Comparison of ENCODE assay signal across 1 cellular context in the genomic region with DNA sequence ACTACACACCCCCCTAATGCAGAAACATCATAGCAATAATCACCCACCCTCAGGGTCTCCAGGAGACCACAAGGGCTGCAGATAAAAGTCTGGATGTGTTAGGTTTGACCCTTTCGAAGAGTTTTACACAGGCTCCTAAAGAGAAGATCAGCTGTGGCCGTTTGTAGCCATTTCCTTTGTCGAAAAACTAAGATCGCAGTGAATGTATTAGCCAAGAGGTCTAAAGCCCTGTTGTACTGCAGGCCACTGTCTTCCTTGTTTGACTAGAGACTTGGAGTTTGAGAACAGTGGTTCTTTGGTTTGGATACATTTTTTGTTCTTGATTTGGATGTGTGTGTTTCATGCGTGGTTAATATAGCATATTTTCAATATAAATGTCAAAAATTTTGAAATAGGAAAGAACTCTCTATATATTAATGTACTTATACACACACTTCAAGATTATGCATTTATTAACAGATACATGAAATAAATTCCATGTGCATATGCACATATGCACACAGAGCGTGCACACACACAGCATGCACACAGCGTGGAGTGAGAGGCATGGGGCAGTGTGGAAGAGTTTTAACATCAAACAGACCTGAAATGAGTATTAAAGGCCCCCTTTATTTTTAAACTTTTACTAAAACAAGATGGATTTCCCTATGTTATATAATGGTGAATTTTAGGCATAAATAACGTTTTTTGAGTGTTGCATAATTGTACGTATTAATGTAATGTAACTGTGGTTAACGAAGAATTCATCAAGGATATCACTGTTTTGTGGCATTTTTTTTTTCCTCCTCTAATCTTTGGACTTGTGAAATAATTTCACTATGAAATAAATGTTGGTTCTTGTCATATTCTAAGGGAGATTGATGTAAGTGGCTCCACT.
TF ChIP-seq lines count a peak whose summit lies in the region.

No MANE protein-coding gene starts in this region.

TF ChIP-seq in K562, 482 proteins besides CTCF, POLR2A, EP300 and RAD21 (continued from another document):
- TF ChIP-seq ETV1 (tag; conservative IDR thresholded peaks at IDR 0.05; ENCODE audit: low read depth): 0 out of 2 replicates have a peak, but pooled peaks have one; percentile 21
- no peak for TF ChIP-seq ARHGAP35 (IDR thresholded peaks at IDR 0.05; ENCODE audit: partially characterized antibody)
- 0 out of 2 replicates have a peak, but pooled peaks have one; percentile 5 for TF ChIP-seq ADNP (tag; IDR thresholded peaks at IDR 0.05)
- TF ChIP-seq KDM1A (IDR thresholded peaks at IDR 0.05): peak in 1 of 2 experiments; percentile 100; a peak in 2 of 4 replicates
- peak; percentile 66; the same call in 1 of the 2 replicates for TF ChIP-seq MXI1 (IDR thresholded peaks at IDR 0.05; ENCODE audit: low read depth, low read length)
- TF ChIP-seq TBL1XR1 (IDR thresholded peaks at IDR 0.05; ENCODE audit: low read length in 2 of 2): peak in 1 of 2 experiments; percentile 89; a peak in 2 of 4 replicates
- TF ChIP-seq NCOR1 (IDR thresholded peaks at IDR 0.05): peak; percentile 60
- no peak for TF ChIP-seq XRCC5 (IDR thresholded peaks at IDR 0.05; ENCODE audit: low read depth, low read length)
- TF ChIP-seq, protein P1, sequence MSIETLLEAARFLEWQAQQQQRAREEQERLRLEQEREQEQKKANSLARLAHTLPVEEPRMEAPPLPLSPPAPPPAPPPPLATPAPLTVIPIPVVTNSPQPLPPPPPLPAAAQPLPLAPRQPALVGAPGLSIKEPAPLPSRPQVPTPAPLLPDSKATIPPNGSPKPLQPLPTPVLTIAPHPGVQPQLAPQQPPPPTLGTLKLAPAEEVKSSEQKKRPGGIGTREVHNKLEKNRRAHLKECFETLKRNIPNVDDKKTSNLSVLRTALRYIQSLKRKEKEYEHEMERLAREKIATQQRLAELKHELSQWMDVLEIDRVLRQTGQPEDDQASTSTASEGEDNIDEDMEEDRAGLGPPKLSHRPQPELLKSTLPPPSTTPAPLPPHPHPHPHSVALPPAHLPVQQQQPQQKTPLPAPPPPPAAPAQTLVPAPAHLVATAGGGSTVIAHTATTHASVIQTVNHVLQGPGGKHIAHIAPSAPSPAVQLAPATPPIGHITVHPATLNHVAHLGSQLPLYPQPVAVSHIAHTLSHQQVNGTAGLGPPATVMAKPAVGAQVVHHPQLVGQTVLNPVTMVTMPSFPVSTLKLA (conservative IDR thresholded peaks at IDR 0.05): peak; percentile 11 to 35; a peak in 1 of 4 replicates
- TF ChIP-seq JUND (IDR thresholded peaks at IDR 0.05; ENCODE audit: borderline replicate concordance, low read depth, low read length): no peak
- TF ChIP-seq JUND (tag; IDR thresholded peaks at IDR 0.05; ENCODE audit: borderline replicate concordance, low read depth, low read length): peak; percentile 4; the same call in 1 of the 3 replicates
- TF ChIP-seq TBP (optimal IDR thresholded peaks at IDR 0.05; ENCODE audit: low read depth, low read length): peak; percentile 12
- TF ChIP-seq, protein P2, sequence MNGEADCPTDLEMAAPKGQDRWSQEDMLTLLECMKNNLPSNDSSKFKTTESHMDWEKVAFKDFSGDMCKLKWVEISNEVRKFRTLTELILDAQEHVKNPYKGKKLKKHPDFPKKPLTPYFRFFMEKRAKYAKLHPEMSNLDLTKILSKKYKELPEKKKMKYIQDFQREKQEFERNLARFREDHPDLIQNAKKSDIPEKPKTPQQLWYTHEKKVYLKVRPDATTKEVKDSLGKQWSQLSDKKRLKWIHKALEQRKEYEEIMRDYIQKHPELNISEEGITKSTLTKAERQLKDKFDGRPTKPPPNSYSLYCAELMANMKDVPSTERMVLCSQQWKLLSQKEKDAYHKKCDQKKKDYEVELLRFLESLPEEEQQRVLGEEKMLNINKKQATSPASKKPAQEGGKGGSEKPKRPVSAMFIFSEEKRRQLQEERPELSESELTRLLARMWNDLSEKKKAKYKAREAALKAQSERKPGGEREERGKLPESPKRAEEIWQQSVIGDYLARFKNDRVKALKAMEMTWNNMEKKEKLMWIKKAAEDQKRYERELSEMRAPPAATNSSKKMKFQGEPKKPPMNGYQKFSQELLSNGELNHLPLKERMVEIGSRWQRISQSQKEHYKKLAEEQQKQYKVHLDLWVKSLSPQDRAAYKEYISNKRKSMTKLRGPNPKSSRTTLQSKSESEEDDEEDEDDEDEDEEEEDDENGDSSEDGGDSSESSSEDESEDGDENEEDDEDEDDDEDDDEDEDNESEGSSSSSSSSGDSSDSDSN (IDR thresholded peaks at IDR 0.05; ENCODE audit: borderline replicate concordance in 1 of 2, low read depth in 2 of 2, low read length in 2 of 2): 0 out of 4 replicates have a peak, but pooled peaks of 1 of the 2 experiments have one; percentile 58
- TF ChIP-seq CEBPB (tag; IDR thresholded peaks at IDR 0.05): peak; percentile 69
- TF ChIP-seq ARID2 (IDR thresholded peaks at IDR 0.05): peak; percentile 79; the same call in 1 of the 2 replicates
- TF ChIP-seq CEBPG (CRISPR knock-in tag; IDR thresholded peaks at IDR 0.05): no peak
- TF ChIP-seq CEBPG (tag; conservative IDR thresholded peaks at IDR 0.05 in 1 of 2, IDR thresholded peaks at IDR 0.05 in 1 of 2): peak; percentile 26 to 39; a peak in 2 of 4 replicates
- TF ChIP-seq AFF1 (IDR thresholded peaks at IDR 0.05; ENCODE audit: low read depth in 1 of 2, partially characterized antibody in 2 of 2): peak in 1 of 2 experiments; percentile 42
- TF ChIP-seq ZBTB17 (CRISPR knock-in tag; IDR thresholded peaks at IDR 0.05): no peak
- TF ChIP-seq SMAD4 (CRISPR knock-in tag; conservative IDR thresholded peaks at IDR 0.05): 0 out of 2 replicates have a peak, but pooled peaks have one; percentile 11
TF ChIP-seq in K562: peak in this region for 15.
